Comparison of ENCODE assay signal across 8 cellular contexts in the genomic region with DNA sequence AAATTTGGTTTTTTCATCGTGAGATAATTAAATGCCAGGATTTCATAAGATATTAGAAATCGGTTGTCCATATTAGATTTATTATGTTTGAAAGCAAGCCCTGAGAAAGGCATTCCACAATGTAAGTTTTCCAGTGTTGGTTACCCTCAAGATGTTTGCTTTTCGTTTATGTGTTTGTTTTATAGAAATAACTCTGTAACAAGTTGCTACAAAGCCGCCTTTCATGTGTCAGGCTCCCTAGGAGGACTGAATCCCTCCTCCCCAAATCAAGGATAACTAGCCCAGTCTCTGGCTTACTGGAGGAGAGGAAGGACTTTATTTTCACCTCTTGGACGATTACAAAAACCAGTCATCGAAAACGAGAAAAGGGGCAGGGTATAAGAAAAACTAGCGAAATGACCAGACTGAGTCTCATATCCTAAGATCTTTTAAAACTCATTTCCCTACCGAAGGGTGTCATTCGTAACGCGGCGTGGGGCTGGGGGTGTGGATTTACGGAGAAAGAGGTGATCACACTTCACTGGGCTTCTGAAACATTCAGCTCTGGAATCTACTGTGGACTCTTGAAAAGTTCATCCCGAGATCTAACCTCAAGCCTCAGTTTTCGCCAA. TPM values are rescaled to one million over a fixed set of nuclear protein-coding genes. Genes with fewer than 3 reads are reported as not detected.
DNase-seq lines count a peak whose midpoint lies in the region; ATAC-seq and TF ChIP-seq lines count a peak whose summit lies in the region.

No MANE protein-coding gene starts in this region.

- H3K27ac ChIP-seq in right atrium auricular region = peak overlapping the region; percentile 89 to 93

- peak overlapping the region; percentile 99 for H3K4me3 Mint-ChIP-seq in activated naive CD4-positive, alpha-beta T cell treated with anti-CD3 and anti-CD28 coated beads, Interleukin-2, amount 50 U/mL, for 24 hours
- peak overlapping the region; percentile 93 for H3K4me3 Mint-ChIP-seq in stimulated activated effector memory CD8-positive, alpha-beta T cell treated with anti-CD3 and anti-CD28 coated beads, Interleukin-12 subunit alpha, Interleukin-12 subunit beta, amount 100 ng/mL, for 72 hours

- no peaks in the 10 kb centered on the region for H3K9me3 Mint-ChIP-seq in activated naive CD4-positive, alpha-beta T cell treated with anti-CD3 and anti-CD28 coated beads, Interleukin-2, amount 50 U/mL, for 24 hours
- H3K9me3 Mint-ChIP-seq in stimulated activated effector memory CD8-positive, alpha-beta T cell treated with anti-CD3 and anti-CD28 coated beads, Interleukin-12 subunit alpha, Interleukin-12 subunit beta, amount 100 ng/mL, for 72 hours = no peaks in the 10 kb centered on the region

- H3K36me3 ChIP-seq in right atrium auricular region (no peaks in the 10 kb centered on the region), kidney epithelial cell (ENCODE audit: control insufficient read depth, insufficient read depth, low read length) (no peaks in the 10 kb centered on the region)

- H3K4me3 ChIP-seq in right atrium auricular region (peak overlapping the region; percentile 89 to 90), kidney epithelial cell (ENCODE audit: low read depth, low read length) (peak overlapping the region; percentile 76)

- peak overlapping the region; percentile 99 for H3K27ac Mint-ChIP-seq in activated naive CD4-positive, alpha-beta T cell treated with anti-CD3 and anti-CD28 coated beads, Interleukin-2, amount 50 U/mL, for 24 hours
- H3K27ac Mint-ChIP-seq in stimulated activated effector memory CD8-positive, alpha-beta T cell treated with anti-CD3 and anti-CD28 coated beads, Interleukin-12 subunit alpha, Interleukin-12 subunit beta, amount 100 ng/mL, for 72 hours = peak overlapping the region; percentile 93

- intact Hi-C loops in cardiac septum (cut with DNase I) = loop anchor here (1.0 to 2.0 kb wide), 3 partner anchors 49 to 160 kb away; a partner anchor contains a TSS

- peaks cover 56% of the 10 kb centered on the region for H3K4me1 Mint-ChIP-seq in activated naive CD4-positive, alpha-beta T cell treated with anti-CD3 and anti-CD28 coated beads, Interleukin-2, amount 50 U/mL, for 24 hours
- peaks cover 10% of the 10 kb centered on the region for H3K4me1 Mint-ChIP-seq in stimulated activated effector memory CD8-positive, alpha-beta T cell treated with anti-CD3 and anti-CD28 coated beads, Interleukin-12 subunit alpha, Interleukin-12 subunit beta, amount 100 ng/mL, for 72 hours

- no peaks in the 10 kb centered on the region for H3K27me3 Mint-ChIP-seq in activated naive CD4-positive, alpha-beta T cell treated with anti-CD3 and anti-CD28 coated beads, Interleukin-2, amount 50 U/mL, for 24 hours

- H3K27me3 ChIP-seq in right atrium auricular region = no peaks in the 10 kb centered on the region
- no peaks in the 10 kb centered on the region for H3K27me3 ChIP-seq in kidney epithelial cell (ENCODE audit: control insufficient read depth, insufficient read depth, low read length)

- no peak for TF ChIP-seq CTCF in right atrium auricular region (IDR thresholded peaks at IDR 0.05)
- no peak for TF ChIP-seq CTCF in kidney epithelial cell (IDR thresholded peaks at IDR 0.05; ENCODE audit: insufficient read depth, low read length, poor library complexity, severe bottlenecking)

- ATAC-seq in HG03280 (IDR thresholded peaks at IDR 0.05; ENCODE audit: unreplicated experiment) (peak; percentile 21), left lobe of liver (no peak)
- peak; percentile 72 for ATAC-seq in stimulated activated effector memory CD8-positive, alpha-beta T cell treated with anti-CD3 and anti-CD28 coated beads, Interleukin-12 subunit alpha, Interleukin-12 subunit beta, amount 100 ng/mL, for 72 hours

- H3K4me1 ChIP-seq in right atrium auricular region = peaks cover 0 to 25% of the 10 kb centered on the region in 2 donors

- H3K36me3 Mint-ChIP-seq in activated naive CD4-positive, alpha-beta T cell treated with anti-CD3 and anti-CD28 coated beads, Interleukin-2, amount 50 U/mL, for 24 hours = no peaks in the 10 kb centered on the region
- H3K36me3 Mint-ChIP-seq in stimulated activated effector memory CD8-positive, alpha-beta T cell treated with anti-CD3 and anti-CD28 coated beads, Interleukin-12 subunit alpha, Interleukin-12 subunit beta, amount 100 ng/mL, for 72 hours = peaks cover 18% of the 10 kb centered on the region

- DNase-seq in right atrium auricular region (ENCODE audit: low spot score) (no peak), cardiac septum (ENCODE audit: low spot score) (no peak), kidney epithelial cell (ENCODE audit: low read depth) (no peak), DMS79 treated with DMSO at 0.1 percent for 48 hours (lab: John Stamatoyannopoulos, UW) (no peak), left lobe of liver (ENCODE audit: low spot score) (no peak)
- DNase-seq in stimulated activated effector memory CD8-positive, alpha-beta T cell treated with anti-CD3 and anti-CD28 coated beads, Interleukin-12 subunit alpha, Interleukin-12 subunit beta, amount 100 ng/mL, for 72 hours (ENCODE audit: low spot score in 2 of 2) = no peak

- H3K9me3 ChIP-seq in right atrium auricular region = no peaks in the 10 kb centered on the region

RNA-seq across cellular contexts. Expression of a gene that starts 1.0 kb away (rescaled TPM):
- 10 to 100 TPM; 16.0 to 18.9 TPM for total RNA-seq in right atrium auricular region
- 24.0 TPM for total RNA-seq in cardiac septum
- total RNA-seq in kidney epithelial cell = 31.7 and 33.0 TPM in 2 replicates
- total RNA-seq in left lobe of liver = 22.3 TPM

RNA-seq across cellular contexts. Expression of a gene that starts 1.6 kb away (rescaled TPM):
- total RNA-seq in right atrium auricular region (1 to 10 TPM; 1.8 to 4.6 TPM), cardiac septum (3.3 TPM), kidney epithelial cell (4.4 and 8.9 TPM in 2 replicates), left lobe of liver (9.8 TPM)

RNA-seq across cellular contexts. Expression of a gene that starts 49.2 kb away (rescaled TPM):
- total RNA-seq in right atrium auricular region (10 to 100 TPM in 1 of 2 donors, 1 to 10 TPM in 1; 3.2 to 11.1 TPM), cardiac septum (9.6 TPM), kidney epithelial cell (6.0 and 8.9 TPM in 2 replicates), left lobe of liver (2.0 TPM)
